Comparison of ENCODE assay signal across 22 cellular contexts in genomic region chr11:10580625-10581024, GRCh38. TPM values are rescaled to one million over a fixed set of nuclear protein-coding genes. Genes with fewer than 3 reads are reported as not detected.
DNase-seq lines count a peak whose midpoint lies in the region; ATAC-seq and TF ChIP-seq lines count a peak whose summit lies in the region.
"Had no signal": no experiment of that assay in that cellular context is flagged by ENCODE, and none has a peak within 500 bp of the region (broad histone marks: within the 10 kb centered on the region; RNA-seq: fewer than 3 reads in every experiment).

No MANE protein-coding gene starts in this region.

- POLR2A ChIA-PET in CD4-positive, alpha-beta T cell (lab: Charles Lee) = no interaction called here

- H3K4me1 ChIP-seq in stomach smooth muscle (ENCODE audit: control insufficient read depth, insufficient read depth, low read length) = peaks cover 50% of the 10 kb centered on the region

- no peak for ATAC-seq in GM21515 (IDR thresholded peaks at IDR 0.05; ENCODE audit: unreplicated experiment)
- ATAC-seq in HG02642 (IDR thresholded peaks at IDR 0.05; ENCODE audit: poor library complexity, unreplicated experiment) = no peak
- no peak for ATAC-seq in CD4-positive, alpha-beta T cell (ENCODE audit: poor library complexity)
- ATAC-seq: PC-3; stimulated activated effector memory CD8-positive, alpha-beta T cell treated with anti-CD3 and anti-CD28 coated beads, Interleukin-12 subunit alpha, Interleukin-12 subunit beta, amount 100 ng/mL, for 72 hours had no signal

- peak overlapping the region; percentile 76 to 97 (median 92) for H3K27ac Mint-ChIP-seq in CD14-positive monocyte
- H3K27ac Mint-ChIP-seq in endothelial cell (ENCODE audit: unreplicated experiment) = peak overlapping the region; percentile 86
- H3K27ac Mint-ChIP-seq in CD4-positive, alpha-beta T cell = no peak overlapping the region
- H3K27ac Mint-ChIP-seq: CD4-positive, alpha-beta memory T cell; neural progenitor cell; stimulated activated effector memory CD8-positive, alpha-beta T cell treated with anti-CD3 and anti-CD28 coated beads, Interleukin-12 subunit alpha, Interleukin-12 subunit beta, amount 100 ng/mL, for 72 hours had no signal

- no peak overlapping the region for H3K4me3 ChIP-seq in stomach smooth muscle (ENCODE audit: low read length in 2 of 2)
- H3K4me3 ChIP-seq: hepatocyte, MG63, neural progenitor cell had no signal

- no peak overlapping the region for H3K9ac ChIP-seq in stomach smooth muscle (ENCODE audit: low read length in 2 of 2)
- H3K9ac ChIP-seq: neural progenitor cell had no signal

- peaks cover 2 to 5% (median 3%) of the 10 kb centered on the region in 3 donors for H3K27me3 Mint-ChIP-seq in CD14-positive monocyte (ENCODE audit: low read depth in 3 of 3)
- peaks cover 3% of the 10 kb centered on the region for H3K27me3 Mint-ChIP-seq in endothelial cell (ENCODE audit: unreplicated experiment)
- H3K27me3 Mint-ChIP-seq in CD4-positive, alpha-beta T cell = peaks cover 5% of the 10 kb centered on the region

- H3K9me3 Mint-ChIP-seq in CD14-positive monocyte (peaks cover 0 to 3% (median 0%) of the 10 kb centered on the region in 7 donors), endothelial cell (ENCODE audit: unreplicated experiment) (no peaks in the 10 kb centered on the region)
- no peaks in the 10 kb centered on the region for H3K9me3 Mint-ChIP-seq in CD4-positive, alpha-beta T cell
- H3K9me3 Mint-ChIP-seq: CD4-positive, alpha-beta memory T cell; central memory CD8-positive, alpha-beta T cell; neural progenitor cell; stimulated activated effector memory CD8-positive, alpha-beta T cell treated with anti-CD3 and anti-CD28 coated beads, Interleukin-12 subunit alpha, Interleukin-12 subunit beta, amount 100 ng/mL, for 72 hours had no signal

- H3K4me3 Mint-ChIP-seq in CD14-positive monocyte (no peak overlapping the region), endothelial cell (ENCODE audit: unreplicated experiment) (peak overlapping the region; percentile 56)
- no peak overlapping the region for H3K4me3 Mint-ChIP-seq in CD4-positive, alpha-beta T cell
- H3K4me3 Mint-ChIP-seq: CD4-positive, alpha-beta memory T cell; central memory CD8-positive, alpha-beta T cell; neural progenitor cell; stimulated activated effector memory CD8-positive, alpha-beta T cell treated with anti-CD3 and anti-CD28 coated beads, Interleukin-12 subunit alpha, Interleukin-12 subunit beta, amount 100 ng/mL, for 72 hours had no signal

- CTCF ChIA-PET in CD4-positive, alpha-beta T cell (lab: Charles Lee) = no interaction called here

- TF ChIP-seq CTCF in CD14-positive monocyte (IDR thresholded peaks at IDR 0.05) (no peak), endothelial cell (IDR thresholded peaks at IDR 0.05; ENCODE audit: unreplicated experiment) (no peak)
- no peak for TF ChIP-seq CTCF in CD4-positive, alpha-beta T cell (IDR thresholded peaks at IDR 0.05)

- peaks cover 59% of the 10 kb centered on the region for H3K4me1 Mint-ChIP-seq in CD14-positive monocyte
- H3K4me1 Mint-ChIP-seq in endothelial cell (ENCODE audit: unreplicated experiment) = peaks cover 49% of the 10 kb centered on the region
- H3K4me1 Mint-ChIP-seq in CD4-positive, alpha-beta T cell (ENCODE audit: low read depth) = no peaks in the 10 kb centered on the region
- H3K4me1 Mint-ChIP-seq: CD4-positive, alpha-beta memory T cell; central memory CD8-positive, alpha-beta T cell; stimulated activated effector memory CD8-positive, alpha-beta T cell treated with anti-CD3 and anti-CD28 coated beads, Interleukin-12 subunit alpha, Interleukin-12 subunit beta, amount 100 ng/mL, for 72 hours had no signal

- H3K9me3 ChIP-seq in stomach smooth muscle (ENCODE audit: control insufficient read depth in 2 of 2, low read length in 2 of 2) = no peaks in the 10 kb centered on the region
- no peaks in the 10 kb centered on the region for H3K9me3 ChIP-seq in CD4-positive, alpha-beta T cell (ENCODE audit: control insufficient read depth, low read length)
- H3K9me3 ChIP-seq: MG63 had no signal

- DNase-seq in CD14-positive monocyte (ENCODE audit: low spot score) (no peak), endothelial cell (ENCODE audit: low spot score) (no peak), lung microvascular endothelial cell (ENCODE audit: low read depth in 2 of 2) (peak; percentile 93 to 95), DMS 273 (lab: John Stamatoyannopoulos, UW; ENCODE audit: unreplicated experiment) (no peak)
- no peak for DNase-seq in CD4-positive, alpha-beta T cell
- DNase-seq: ACHN; activated CD4-positive, alpha-beta T cell treated with anti-CD3 and anti-CD28 coated beads, Interleukin-2, amount 50 U/mL, for 4 hours; activated naive CD4-positive, alpha-beta T cell; CD4-positive, alpha-beta memory T cell; effector memory CD4-positive, alpha-beta T cell; MG63; NCI-H187 treated with DMSO at 0.1 percent for 48 hours; PC-3; WERI-Rb-1 had no signal

- H3K36me3 ChIP-seq in stomach smooth muscle (ENCODE audit: control insufficient read depth in 2 of 2, insufficient read depth in 2 of 2, low read length in 2 of 2) = peaks cover 58 to 64% of the 10 kb centered on the region in 2 donors
- H3K36me3 ChIP-seq: MG63, neural progenitor cell, WERI-Rb-1 had no signal

- intact Hi-C loops in CD14-positive monocyte (cut with micrococcal nuclease) = loop anchor here (5.0 kb wide), 2 partner anchors 38 to 42 kb away; partner anchors contain the start of gene RNF141 (in 1 of the 2)
- intact Hi-C loops in CD4-positive, alpha-beta T cell (cut with DNase I, micrococcal nuclease) = no loop called here

- H3K27ac ChIP-seq in stomach smooth muscle (ENCODE audit: low read length) = peak overlapping the region; percentile 62
- no peak overlapping the region for H3K27ac ChIP-seq in CD4-positive, alpha-beta T cell (ENCODE audit: low read depth, low read length)
- H3K27ac ChIP-seq: hepatocyte, neural progenitor cell, WERI-Rb-1 had no signal

- no peaks in the 10 kb centered on the region for H3K27me3 ChIP-seq in stomach smooth muscle (ENCODE audit: control insufficient read depth in 1 of 2, insufficient read depth in 2 of 2, low read length in 2 of 2)
- H3K27me3 ChIP-seq in CD4-positive, alpha-beta T cell (ENCODE audit: control insufficient read depth, insufficient read depth, low read length) = no peaks in the 10 kb centered on the region
- H3K27me3 ChIP-seq: hepatocyte, MG63, neural progenitor cell had no signal

- H3K36me3 Mint-ChIP-seq in CD14-positive monocyte (peaks cover 27 to 31% of the 10 kb centered on the region in 2 donors), endothelial cell (ENCODE audit: low read depth, unreplicated experiment) (peaks cover 16% of the 10 kb centered on the region)
- no peaks in the 10 kb centered on the region for H3K36me3 Mint-ChIP-seq in CD4-positive, alpha-beta T cell (ENCODE audit: low read depth)
- H3K36me3 Mint-ChIP-seq: CD4-positive, alpha-beta memory T cell; stimulated activated effector memory CD8-positive, alpha-beta T cell treated with anti-CD3 and anti-CD28 coated beads, Interleukin-12 subunit alpha, Interleukin-12 subunit beta, amount 100 ng/mL, for 72 hours had no signal

RNA-seq across cellular contexts. Expression of gene LYVE1, which starts 12.2 kb away (rescaled TPM):
- under 1 TPM in 1 of 2 donors, not detected in 1; 0.31 TPM for polyA plus RNA-seq in CD14-positive monocyte
- not detected for total RNA-seq in endothelial cell (ENCODE audit: unreplicated experiment)
- total RNA-seq in lung microvascular endothelial cell = 101 and 140 TPM in 2 replicates
- total RNA-seq in CD4-positive, alpha-beta T cell = not detected
- total RNA-seq: CD4-positive, alpha-beta memory T cell; PC-3; T-helper 2 cell treated with Interferon-gamma antibody and Interleukin-4, amounts not matched to agents 100 ng/mL and 5 ng/mL, for 36 hours had no signal
- polyA plus RNA-seq: CD4-positive, alpha-beta memory T cell had no signal

RNA-seq across cellular contexts. Expression of gene RNF141, which starts 39.6 kb away (rescaled TPM):
- polyA plus RNA-seq in CD14-positive monocyte = 100 to 1,000 TPM in 1 of 2 donors, 10 to 100 TPM in 1; 98.3 to 114 TPM
- total RNA-seq in endothelial cell (ENCODE audit: unreplicated experiment) (32.8 TPM), lung microvascular endothelial cell (41.2 and 49.0 TPM in 2 replicates)
- total RNA-seq in CD4-positive, alpha-beta T cell = 10 to 100 TPM; 18.0 to 19.0 TPM

Comparison
In these comparisons a context has a peak if more than half of its experiments do, and no peak if none do; other contexts are left out.
1. DNase-seq: peak in lung microvascular endothelial cell (2 of 2); none in CD14-positive monocyte (single experiment), endothelial cell (single experiment), DMS 273 (single experiment) and CD4-positive, alpha-beta T cell (0 of 10).
2. RNA of gene LYVE1, which starts 12.2 kb away (total RNA-seq): 101 to 140 TPM in lung microvascular endothelial cell; not detected in endothelial cell (single experiment) and not detected in CD4-positive, alpha-beta T cell; every median in the first group is over 10 times any median in the second.
3. intact Hi-C loops: an anchor here in CD14-positive monocyte (5.0 kb wide); none called in CD4-positive, alpha-beta T cell.